ENCODE assay signal across 19 cellular contexts in the genomic region with DNA sequence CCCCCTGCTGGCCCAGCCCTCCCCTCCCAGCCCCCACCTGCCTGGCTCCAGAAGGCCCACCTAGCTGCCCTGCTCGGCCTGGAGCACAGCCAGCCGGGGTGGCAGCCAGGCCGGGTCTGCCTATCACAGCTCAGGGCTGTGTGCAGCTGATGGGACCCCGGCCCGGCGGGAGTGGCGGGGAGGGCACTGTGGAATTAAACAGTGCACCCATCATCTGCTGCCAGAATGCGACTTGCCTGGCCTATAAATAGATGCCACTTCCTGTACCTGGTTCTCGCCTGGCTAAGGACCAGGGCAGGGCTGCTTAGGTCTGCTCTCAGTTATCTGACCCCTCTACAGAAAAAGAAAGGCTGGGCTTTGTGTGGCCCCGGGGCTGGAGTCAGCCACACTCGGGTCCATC.
"Had no signal": no experiment of that assay in that cellular context is flagged by ENCODE, and none has a peak within 500 bp of the region (broad histone marks: within the 10 kb centered on the region; RNA-seq: fewer than 3 reads in every experiment).

No MANE protein-coding gene starts in this region.

- H3K27me3 Mint-ChIP-seq: stimulated activated naive CD8-positive, alpha-beta T cell treated with anti-CD3 and anti-CD28 coated beads, Interleukin-15, Interleukin-2, amounts not matched to agents 100 ng/mL and 50 ng/mL, for 24 hours had no signal

- ATAC-seq: foreskin keratinocyte; left colon; natural killer cell treated with Interleukin-12 subunit alpha and Interleukin-12 subunit beta and Interleukin-15 and Interleukin-18, amount 100 ng/mL, for 72 hours had no signal

- H3K27ac Mint-ChIP-seq: activated naive CD8-positive, alpha-beta T cell; activated T-helper 1 cell treated with anti-CD3 and anti-CD28 coated beads, Interleukin-12 subunit alpha, Interleukin-12 subunit beta, Interleukin-2, Interleukin-4 antibody, amounts not matched to agents 30 ng/mL and 10 ng/mL and 1 ng/mL, durations not matched to agents 14 hours and 24 hours and 36 hours; mesothelial cell of epicardium; natural killer cell treated with Interleukin-12 subunit alpha and Interleukin-12 subunit beta and Interleukin-15 and Interleukin-18, amount 100 ng/mL, for 72 hours; progenitor cell of endocrine pancreas had no signal

- H3K27ac ChIP-seq: foreskin keratinocyte, tibial nerve, uterus, WERI-Rb-1 had no signal

- H3K27me3 ChIP-seq: dorsolateral prefrontal cortex, tibial nerve, uterus had no signal

- H3K4me3 ChIP-seq: dorsolateral prefrontal cortex, tibial nerve, uterus had no signal

- H3K36me3 Mint-ChIP-seq: activated naive CD8-positive, alpha-beta T cell; mesothelial cell of epicardium; natural killer cell treated with Interleukin-12 subunit alpha and Interleukin-12 subunit beta and Interleukin-15 and Interleukin-18, amount 100 ng/mL, for 72 hours had no signal

- H3K4me3 Mint-ChIP-seq: activated naive CD8-positive, alpha-beta T cell; activated T-helper 1 cell treated with anti-CD3 and anti-CD28 coated beads, Interleukin-12 subunit alpha, Interleukin-12 subunit beta, Interleukin-2, Interleukin-4 antibody, amounts not matched to agents 30 ng/mL and 10 ng/mL and 1 ng/mL, durations not matched to agents 14 hours and 24 hours and 36 hours; mesothelial cell of epicardium; natural killer cell treated with Interleukin-12 subunit alpha and Interleukin-12 subunit beta and Interleukin-15 and Interleukin-18, amount 100 ng/mL, for 72 hours; stimulated activated naive CD8-positive, alpha-beta T cell treated with anti-CD3 and anti-CD28 coated beads, Interleukin-15, Interleukin-2, amounts not matched to agents 100 ng/mL and 50 ng/mL, for 24 hours had no signal

- H3K4me1 ChIP-seq: foreskin keratinocyte, uterus had no signal

- H3K9me3 ChIP-seq: tibial nerve, uterus had no signal

- H3K9me3 Mint-ChIP-seq: activated T-helper 1 cell treated with anti-CD3 and anti-CD28 coated beads, Interleukin-12 subunit alpha, Interleukin-12 subunit beta, Interleukin-2, Interleukin-4 antibody, amounts not matched to agents 30 ng/mL and 10 ng/mL and 1 ng/mL, durations not matched to agents 14 hours and 24 hours and 36 hours; mesothelial cell of epicardium; natural killer cell treated with Interleukin-12 subunit alpha and Interleukin-12 subunit beta and Interleukin-15 and Interleukin-18, amount 100 ng/mL, for 72 hours; stimulated activated naive CD8-positive, alpha-beta T cell treated with anti-CD3 and anti-CD28 coated beads, Interleukin-15, Interleukin-2, amounts not matched to agents 100 ng/mL and 50 ng/mL, for 24 hours had no signal

- DNase-seq: activated CD4-positive, alpha-beta T cell treated with anti-CD3 and anti-CD28 coated beads for 1 hour; activated CD4-positive, alpha-beta T cell treated with anti-CD3 and anti-CD28 coated beads, Interleukin-2, amount 50 U/mL, for 48 hours; caudate nucleus; dorsolateral prefrontal cortex; foreskin keratinocyte; hippocampal formation; left colon; occipital lobe; stimulated activated CD4-positive, alpha-beta T cell treated with anti-CD3 and anti-CD28 coated beads, Interleukin-2, amount 100 ng/mL, for 24 hours; T-helper 2 cell; uterus; WERI-Rb-1 had no signal

- H3K36me3 ChIP-seq: tibial nerve, uterus, WERI-Rb-1 had no signal
